Comparison of ENCODE assay signal across 8 cellular contexts in genomic region chr4:118033148-118034060, GRCh38. TPM values are rescaled to one million over a fixed set of nuclear protein-coding genes. Genes with fewer than 3 reads are reported as not detected.
DNase-seq lines count a peak whose midpoint lies in the region; ATAC-seq and TF ChIP-seq lines count a peak whose summit lies in the region.

No MANE protein-coding gene starts in this region.

- peak; percentile 87 for ATAC-seq in Panc1
- peak; percentile 85 to 92 for ATAC-seq in lower lobe of right lung
- no peak for ATAC-seq in thoracic aorta (ENCODE audit: insufficient number of reproducible peaks, low FRiP score, low read depth)
- no peak for ATAC-seq in GM19023 (IDR thresholded peaks at IDR 0.05; ENCODE audit: unreplicated experiment)

- DNase-seq in AML-193 (lab: John Stamatoyannopoulos, UW) (peak; percentile 58 to 67), HCEC 1CT (peak; percentile 2), Panc1 (ENCODE audit: low read depth, low spot score) (no peak), dermis blood vessel endothelial cell (peak; percentile 19), lower lobe of right lung (peak; percentile 62), thoracic aorta (ENCODE audit: low spot score) (no peak), NK-92 (lab: John Stamatoyannopoulos, UW; ENCODE audit: unreplicated experiment) (no peak)

- in situ Hi-C loops in Panc1 (cut with HindIII; ENCODE audit: low pct_unique_long_range_greater_than_20kb, low sequenced_read_pairs): no loop called here

- peak overlapping the region; percentile 37 to 44 for H3K4me3 ChIP-seq in Panc1 (ENCODE audit: low read depth in 2 of 2, low read length in 2 of 2)
- H3K4me3 ChIP-seq in lower lobe of right lung: peak overlapping the region; percentile 49
- H3K4me3 ChIP-seq in thoracic aorta: peak overlapping the region; percentile 72

- H3K27me3 ChIP-seq in Panc1 (ENCODE audit: control insufficient read depth, insufficient read depth, low read length) (peaks cover 4% of the 10 kb centered on the region; the same call in 1 of the 2 replicates), lower lobe of right lung (ENCODE audit: low read depth) (peaks cover 38% of the 10 kb centered on the region), thoracic aorta (replicated peaks; ENCODE audit: insufficient read depth) (no peaks in the 10 kb centered on the region)

- intact Hi-C loops in Panc1 (cut with micrococcal nuclease; ENCODE audit: unreplicated experiment) (loop anchor here (10.0 kb wide), 1 partner anchor 899 kb away; no protein-coding TSS in a partner anchor), lower lobe of right lung (cut with DNase I) (no loop called here)

- H3K27ac ChIP-seq in Panc1 (ENCODE audit: low read length) (no peak overlapping the region), lower lobe of right lung (no peak overlapping the region), thoracic aorta (no peak overlapping the region)

- H3K9me3 ChIP-seq in Panc1 (ENCODE audit: control insufficient read depth, insufficient read depth, low read depth, low read length) (no peaks in the 10 kb centered on the region), lower lobe of right lung (no peaks in the 10 kb centered on the region), thoracic aorta (no peaks in the 10 kb centered on the region)

- CTCF ChIA-PET in Panc1 (lab: Charles Lee): no interaction called here

- POLR2A ChIA-PET in Panc1 (lab: Charles Lee): no interaction called here

- H3K36me3 ChIP-seq in Panc1 (ENCODE audit: control insufficient read depth, insufficient read depth, low read length) (no peaks in the 10 kb centered on the region), lower lobe of right lung (no peaks in the 10 kb centered on the region), thoracic aorta (no peaks in the 10 kb centered on the region)

- TF ChIP-seq CTCF in Panc1 (IDR thresholded peaks at IDR 0.05) (no peak), lower lobe of right lung (IDR thresholded peaks at IDR 0.05) (no peak), thoracic aorta (IDR thresholded peaks at IDR 0.05) (no peak)

- H3K4me1 ChIP-seq in Panc1 (ENCODE audit: control insufficient read depth, insufficient read depth, low read length): no peaks in the 10 kb centered on the region
- H3K4me1 ChIP-seq in lower lobe of right lung: no peaks in the 10 kb centered on the region
- H3K4me1 ChIP-seq in thoracic aorta (ENCODE audit: control insufficient read depth in 1 of 2, low read depth in 2 of 2): peaks cover 0 to 9% of the 10 kb centered on the region in 2 donors

- no TSS peak for BruUV-seq in Panc1 (replicated peaks; lab: Mats Ljungman, UMichigan)

RNA-seq across cellular contexts. Expression of gene NDST3, which starts 0.9 kb away (rescaled TPM):
- not detected for total RNA-seq in Panc1 (2021; ENCODE audit: unreplicated experiment)
- polyA plus RNA-seq in Panc1 (2012; ENCODE audit: insufficient read length): not detected
- 6.5 and 6.9 TPM in 2 replicates for total RNA-seq in dermis blood vessel endothelial cell
- 0.06 TPM for total RNA-seq in lower lobe of right lung
- total RNA-seq in thoracic aorta: not detected

Comparison
In these comparisons a context has a peak if more than half of its experiments do, and no peak if none do; other contexts are left out.
1. DNase-seq: peak in AML-193 (2 of 2), HCEC 1CT (single experiment), dermis blood vessel endothelial cell (single experiment) and lower lobe of right lung (single experiment); none in Panc1 (single experiment), thoracic aorta (single experiment) and NK-92 (single experiment).
2. ATAC-seq: peak in Panc1 (single experiment) and lower lobe of right lung (2 of 2); none in thoracic aorta (single experiment) and GM19023 (single experiment).
3. Peak in every context shown above with its lines, with median percentiles within 50 percentile points of each other: H3K4me3 ChIP-seq.